Comparison of ENCODE assay signal across 24 cellular contexts in the genomic region with DNA sequence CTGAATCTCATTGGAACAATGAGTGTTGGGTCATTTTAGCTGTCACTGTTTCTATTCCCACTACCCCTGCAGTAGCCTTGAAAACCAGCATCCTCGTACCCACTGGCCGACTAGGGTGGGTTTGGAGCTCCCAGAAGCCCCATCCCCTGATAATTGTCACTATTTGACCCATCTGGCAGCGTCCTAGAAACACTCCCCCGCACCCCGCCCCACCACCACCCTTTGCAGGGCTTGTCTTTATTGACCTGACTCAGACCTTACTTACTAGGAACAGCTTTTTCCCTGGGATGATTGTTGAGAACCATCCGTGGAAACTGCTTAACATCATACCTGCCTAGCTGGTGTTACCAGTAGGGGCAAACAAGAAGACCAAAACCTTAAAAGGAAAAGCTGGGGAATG. TPM values are rescaled to one million over a fixed set of nuclear protein-coding genes. Genes with fewer than 3 reads are reported as not detected.
DNase-seq lines count a peak whose midpoint lies in the region; ATAC-seq, FAIRE-seq and TF ChIP-seq lines count a peak whose summit lies in the region.
"Had no signal": no experiment of that assay in that cellular context is flagged by ENCODE, and none has a peak within 500 bp of the region (broad histone marks: within the 10 kb centered on the region; RNA-seq: fewer than 3 reads in every experiment).

No MANE protein-coding gene starts in this region.

- H3K27ac Mint-ChIP-seq in T-helper 2 cell treated with Interferon-gamma antibody and Interleukin-4, amounts not matched to agents 5 μg/mL and 100 μg/mL, for 36 hours = no peak overlapping the region
- H3K27ac Mint-ChIP-seq: CD4-positive, alpha-beta memory T cell; H9 had no signal

- 96% methylated on average over 6 of the region's 6 CpGs; no CpG with 5 or more reads in 1 of the 2 experiments for WGBS in H1 (ENCODE audit: extremely low coverage in 1 of 2, insufficient coverage in 1 of 2, insufficient read length in 1 of 2, insufficient replicate concordance in 2 of 2, low coverage in 1 of 2, low lambda C conversion rate in 2 of 2, missing lambda C conversion rate in 1 of 2), 2 experiments

- H2BK120ac ChIP-seq in H1 (replicated peaks; ENCODE audit: low read depth, low read length) = no peak overlapping the region

- H4K5ac ChIP-seq in H1 (ENCODE audit: insufficient read length, low read depth, low read length) = no peak overlapping the region

- H2BK12ac ChIP-seq in H1 (ENCODE audit: low read depth, low read length) = no peak overlapping the region

- H2BK15ac ChIP-seq in H1 (ENCODE audit: low read length) = no peak overlapping the region

- H3K4me1 Mint-ChIP-seq in T-helper 2 cell treated with Interferon-gamma antibody and Interleukin-4, amounts not matched to agents 5 μg/mL and 100 μg/mL, for 36 hours (ENCODE audit: low read depth) = peaks cover 14% of the 10 kb centered on the region
- H3K4me1 Mint-ChIP-seq: CD4-positive, alpha-beta memory T cell had no signal

- H3K9me2 ChIP-seq in PC-3 (replicated peaks; ENCODE audit: low read length) = no peaks in the 10 kb centered on the region

- H3K27me3 ChIP-seq in BLaER1 treated with 17β-estradiol and CSF1 and Interleukin-3, amounts not matched to agents 10 nM and 100 nM = no peaks in the 10 kb centered on the region; a peak in 1 of 22 replicates
- H3K27me3 ChIP-seq in PC-3 (ENCODE audit: low read length) (no peaks in the 10 kb centered on the region), H1 (replicated peaks in 1 of 4; ENCODE audit: control insufficient read depth in 3 of 4, extremely low read depth in 1 of 4, insufficient read depth in 3 of 4, low read length in 3 of 4) (no peaks in the 10 kb centered on the region)

- H3K9ac ChIP-seq in BLaER1 treated with 17β-estradiol and CSF1 and Interleukin-3, amounts not matched to agents 10 nM and 100 nM = no peak overlapping the region
- H3K9ac ChIP-seq in PC-3 (ENCODE audit: low read length) (no peak overlapping the region), H1 (replicated peaks in 1 of 4; ENCODE audit: extremely low read depth in 1 of 4, low read depth in 3 of 4, low read length in 3 of 4) (no peak overlapping the region)

- no peak overlapping the region for H3K23ac ChIP-seq in H1 (ENCODE audit: insufficient read length)

- peaks cover 2 to 22% (median 14%) of the 10 kb centered on the region in 11 experiments; a peak in 19 of 22 replicates for H3K9me3 ChIP-seq in BLaER1 treated with 17β-estradiol and CSF1 and Interleukin-3, amounts not matched to agents 10 nM and 100 nM (replicated peaks in 1 of 11)
- H3K9me3 ChIP-seq in PC-3 (ENCODE audit: low read length) (no peaks in the 10 kb centered on the region), H1 (ENCODE audit: insufficient read depth in 2 of 2, low read depth in 1 of 2, low read length in 1 of 2) (no peaks in the 10 kb centered on the region)
- H3K9me3 ChIP-seq: A549, BE2C had no signal

- no peak overlapping the region for H3K14ac ChIP-seq in H1 (ENCODE audit: insufficient read length)

- H3K79me1 ChIP-seq in H1 (ENCODE audit: low read depth, low read length) = no peaks in the 10 kb centered on the region

- CTCF ChIA-PET in PC-3 (lab: Charles Lee) (interaction anchor here (0.7 kb wide), 1 partner anchor 106 kb away, joined by 3 read pairs; no protein-coding TSS in a partner anchor), H1 (lab: Charles Lee; ENCODE audit: partially characterized antibody) (interaction anchor here (1.0 to 1.5 kb wide), 6 partner anchors 9 to 199 kb away, joined by 3 to 5 read pairs (median 3); no protein-coding TSS in a partner anchor)

- no peaks in the 10 kb centered on the region for H3K9me3 Mint-ChIP-seq in T-helper 2 cell treated with Interferon-gamma antibody and Interleukin-4, amounts not matched to agents 5 μg/mL and 100 μg/mL, for 36 hours
- H3K9me3 Mint-ChIP-seq: CD4-positive, alpha-beta memory T cell had no signal

- TF ChIP-seq EP300 in H1 (IDR thresholded peaks at IDR 0.05; ENCODE audit: borderline replicate concordance in 1 of 2, low read depth in 2 of 2, low read length in 2 of 2) = no peak

- no peak overlapping the region for H3K4ac ChIP-seq in H1 (replicated peaks; ENCODE audit: insufficient read length, low read depth, low read length)

- H3K4me3 Mint-ChIP-seq in T-helper 2 cell treated with Interferon-gamma antibody and Interleukin-4, amounts not matched to agents 5 μg/mL and 100 μg/mL, for 36 hours = no peak overlapping the region
- H3K4me3 Mint-ChIP-seq: CD4-positive, alpha-beta memory T cell; H9 had no signal

- H2BK5ac ChIP-seq in H1 (ENCODE audit: low read depth, low read length) = no peak overlapping the region

- H2AK5ac ChIP-seq in H1 (ENCODE audit: low read depth, low read length) = no peak overlapping the region

- H3K36me3 Mint-ChIP-seq in T-helper 2 cell treated with Interferon-gamma antibody and Interleukin-4, amounts not matched to agents 5 μg/mL and 100 μg/mL, for 36 hours (ENCODE audit: low read depth) = no peaks in the 10 kb centered on the region
- H3K36me3 Mint-ChIP-seq: CD4-positive, alpha-beta memory T cell had no signal

- no peak overlapping the region for H3K18ac ChIP-seq in H1 (ENCODE audit: extremely low read depth, low read length)

- H3F3A ChIP-seq in PC-3 (ENCODE audit: low read length, unreplicated experiment) = no peaks in the 10 kb centered on the region

- no peak overlapping the region for H4K91ac ChIP-seq in H1 (replicated peaks; ENCODE audit: insufficient read length, low read length)

- no peak for TF ChIP-seq CTCF in PC-3 (conservative IDR thresholded peaks at IDR 0.05; ENCODE audit: low read depth, low read length)
- no peak for TF ChIP-seq CTCF in H1 (IDR thresholded peaks at IDR 0.05; ENCODE audit: control extremely low read depth in 1 of 3, insufficient read depth in 1 of 3, low read depth in 1 of 3, low read length in 3 of 3)

- no peak for FAIRE-seq in H1 (lab: Jason Lieb, UNC)
- FAIRE-seq: A549, GM12891, GM18507 had no signal

- no peak overlapping the region; the same call in 1 of the 2 replicates for H4K8ac ChIP-seq in H1 (ENCODE audit: extremely low read depth, insufficient read depth, low read length)

- intact Hi-C loops in PC-3 (cut with micrococcal nuclease) = no loop called here
- intact Hi-C loops in posterior vena cava (cut with DNase I) = no loop called here

- H3K4me3 ChIP-seq in BLaER1 treated with 17β-estradiol and CSF1 and Interleukin-3, amounts not matched to agents 10 nM and 100 nM = no peak overlapping the region
- no peak overlapping the region for H3K4me3 ChIP-seq in PC-3 (ENCODE audit: low read length)
- H3K4me3 ChIP-seq in H1 (ENCODE audit: extremely low read depth in 1 of 4, insufficient read depth in 2 of 4, low read depth in 3 of 4, low read length in 4 of 4) = no peak overlapping the region
- H3K4me3 ChIP-seq: A549 had no signal

- H2AFZ ChIP-seq in PC-3 (ENCODE audit: low read length) (no peak overlapping the region), H1 (ENCODE audit: low read length) (no peak overlapping the region)

- POLR2A ChIA-PET in PC-3 (lab: Charles Lee; ENCODE audit: unreplicated experiment) = no interaction called here
- POLR2A ChIA-PET in H1 (lab: Charles Lee; ENCODE audit: partially characterized antibody) = interaction anchor here (1.5 kb wide), 1 partner anchor 10 kb away, joined by 6 read pairs; no protein-coding TSS in a partner anchor

- H3K27me3 Mint-ChIP-seq in T-helper 2 cell treated with Interferon-gamma antibody and Interleukin-4, amounts not matched to agents 5 μg/mL and 100 μg/mL, for 36 hours (ENCODE audit: low read depth) = peaks cover 40% of the 10 kb centered on the region

- TF ChIP-seq POLR2A in H1 (IDR thresholded peaks at IDR 0.05; ENCODE audit: control extremely low read depth in 1 of 2, low read depth in 2 of 2, low read length in 2 of 2) = no peak

- peak overlapping the region in 8 of 11 experiments; percentile 88 to 98 (median 93); a peak in 11 of 22 replicates for H3K4me2 ChIP-seq in BLaER1 treated with 17β-estradiol and CSF1 and Interleukin-3, amounts not matched to agents 10 nM and 100 nM
- H3K4me2 ChIP-seq in PC-3 (ENCODE audit: low read length) = no peak overlapping the region
- no peak overlapping the region for H3K4me2 ChIP-seq in H1 (ENCODE audit: insufficient read depth in 1 of 2, low read depth in 2 of 2, low read length in 2 of 2)
- H3K4me2 ChIP-seq: A549 had no signal

- 0 out of 2 replicates have a peak, but pooled peaks have one; percentile 43 for ATAC-seq in PC-3
- ATAC-seq in HG03342 (IDR thresholded peaks at IDR 0.05; ENCODE audit: unreplicated experiment) = no peak
- ATAC-seq: A549, HCT116 had no signal

- no TSS peak for BruUV-seq in PC-3 (replicated peaks; lab: Mats Ljungman, UMichigan)

- H3K56ac ChIP-seq in H1 (replicated peaks; ENCODE audit: insufficient read length, low read depth, low read length) = no peak overlapping the region

- no peak overlapping the region for H3K27ac ChIP-seq in BLaER1 treated with 17β-estradiol and CSF1 and Interleukin-3, amounts not matched to agents 10 nM and 100 nM
- H3K27ac ChIP-seq in PC-3 (ENCODE audit: low read length) (no peak overlapping the region), H1 (ENCODE audit: low read depth, low read length) (no peak overlapping the region)
- H3K27ac ChIP-seq: A549 had no signal

- H3K36me3 ChIP-seq in BLaER1 treated with 17β-estradiol and CSF1 and Interleukin-3, amounts not matched to agents 10 nM and 100 nM = no peaks in the 10 kb centered on the region
- H3K36me3 ChIP-seq in PC-3 (ENCODE audit: low read depth, low read length) (no peaks in the 10 kb centered on the region), H1 (ENCODE audit: control insufficient read depth in 2 of 4, insufficient read depth in 4 of 4, low read length in 3 of 4) (no peaks in the 10 kb centered on the region)
- H3K36me3 ChIP-seq: BE2C had no signal

- TF ChIP-seq RAD21 in H1 (IDR thresholded peaks at IDR 0.05 in 1 of 2, conservative IDR thresholded peaks at IDR 0.05 in 1 of 2; ENCODE audit: low read depth in 2 of 2, low read length in 2 of 2) = no peak

- H3K23me2 ChIP-seq in H1 (ENCODE audit: low read depth, low read length) = no peaks in the 10 kb centered on the region

- H3K79me2 ChIP-seq in PC-3 (ENCODE audit: low read length) (no peaks in the 10 kb centered on the region), H1 (ENCODE audit: control insufficient read depth in 1 of 2, insufficient read depth in 2 of 2, low read length in 2 of 2) (no peaks in the 10 kb centered on the region)

- no peak for DNase-seq in PC-3
- DNase-seq in H1 (ENCODE audit: low read depth in 1 of 2, low spot score in 2 of 2) = no peak
- peak; percentile 48 for DNase-seq in posterior vena cava (ENCODE audit: low spot score)
- no peak for DNase-seq in NCI-H2029 (lab: John Stamatoyannopoulos, UW)
- no peak for DNase-seq in T-helper 2 cell treated with Interferon-gamma antibody and Interleukin-4, amounts not matched to agents 5 μg/mL and 100 μg/mL, for 36 hours (ENCODE audit: low spot score)
- DNase-seq: 8988T; ACHN; AML-193; BE2C; C1 segment of cervical spinal cord; Calu3; CD4-positive, alpha-beta memory T cell; COR-L47; DMS53; DMS79 treated with DMSO at 0.1 percent for 48 hours; GF-D8; GOT3; H9 had no signal

- no peak overlapping the region for H2BK20ac ChIP-seq in H1 (ENCODE audit: low read length)

- peaks cover 19 to 65% (median 36%) of the 10 kb centered on the region in 10 experiments for H3K4me1 ChIP-seq in BLaER1 treated with 17β-estradiol and CSF1 and Interleukin-3, amounts not matched to agents 10 nM and 100 nM
- H3K4me1 ChIP-seq in PC-3 (ENCODE audit: insufficient read depth, low read length) = no peaks in the 10 kb centered on the region
- H3K4me1 ChIP-seq in H1 (replicated peaks in 1 of 4; ENCODE audit: control insufficient read depth in 3 of 4, insufficient read depth in 4 of 4, low read length in 3 of 4) = no peaks in the 10 kb centered on the region
- H3K4me1 ChIP-seq: A549, BE2C had no signal

- H4K20me1 ChIP-seq in BLaER1 treated with 17β-estradiol and CSF1 and Interleukin-3, amounts not matched to agents 10 nM and 100 nM = no peaks in the 10 kb centered on the region; a peak in 2 of 22 replicates
- H4K20me1 ChIP-seq in PC-3 (ENCODE audit: low read length) = no peaks in the 10 kb centered on the region
- no peaks in the 10 kb centered on the region for H4K20me1 ChIP-seq in H1 (replicated peaks in 1 of 2; ENCODE audit: control insufficient read depth in 1 of 2, insufficient read depth in 2 of 2, low read length in 2 of 2)

RNA-seq across cellular contexts. Expression of a gene that starts 28.4 kb away (rescaled TPM):
- 76.1 and 91.9 TPM in 2 replicates for total RNA-seq in PC-3 (2014; rRNA removed)
- 5.8 and 5.9 TPM in 2 replicates for total RNA-seq in H1 (2021; fragmentation: NEBNext Ultra II Directional; extraction: Animal tissue kit (Norgen Biotek cat#: 25700))
- 6.7 and 7.3 TPM in 2 replicates for polyA plus RNA-seq in H1 (2011; rRNA removed)
- polyA plus RNA-seq in H1 (2011; cell fraction: cytosol; rRNA removed) = 5.3 TPM
- 8.9 TPM for polyA plus RNA-seq in H1 (2011; cell fraction: nucleus; rRNA removed)
- 5.0 to 8.9 TPM (median 7.8 TPM) in 4 replicates for polyA plus RNA-seq in H1 (2012, experiment 1 of 2)
- polyA plus RNA-seq in H1 (2012, experiment 2 of 2) = 4.7 TPM
- polyA plus RNA-seq in H1 (2013, experiment 1 of 2) = 7.3 TPM
- 8.3 TPM for polyA plus RNA-seq in H1 (2013, experiment 2 of 2)
- 8.1 and 15.0 TPM in 2 replicates for polyA minus RNA-seq in H1 (2011; rRNA and poly(A)+ RNA removed)
- polyA minus RNA-seq in H1 (2011; cell fraction: cytosol; rRNA and poly(A)+ RNA removed) = 8.5 TPM
- 10.8 TPM for polyA minus RNA-seq in H1 (2011; cell fraction: nucleus; rRNA and poly(A)+ RNA removed)
- 10 to 100 TPM; 35.3 to 43.2 TPM for total RNA-seq in posterior vena cava

RNA-seq across cellular contexts. Expression of a gene that starts 47.2 kb away (rescaled TPM):
- total RNA-seq in PC-3 (2014; rRNA removed) (76.4 and 96.6 TPM in 2 replicates), posterior vena cava (10 to 100 TPM; 10.7 to 14.3 TPM)
- 54.3 and 55.2 TPM in 2 replicates for total RNA-seq in H1 (2021; fragmentation: NEBNext Ultra II Directional; extraction: Animal tissue kit (Norgen Biotek cat#: 25700))
- polyA plus RNA-seq in H1 (2011; rRNA removed) = 11.6 and 22.8 TPM in 2 replicates
- 30.9 TPM for polyA plus RNA-seq in H1 (2011; cell fraction: cytosol; rRNA removed)
- polyA plus RNA-seq in H1 (2011; cell fraction: nucleus; rRNA removed) = 73.1 TPM
- polyA plus RNA-seq in H1 (2012, experiment 1 of 2) = 44.1 to 55.7 TPM (median 49.9 TPM) in 4 replicates
- polyA plus RNA-seq in H1 (2012, experiment 2 of 2) = 36.7 TPM
- 34.0 TPM for polyA plus RNA-seq in H1 (2013, experiment 1 of 2)
- polyA plus RNA-seq in H1 (2013, experiment 2 of 2) = 32.3 TPM
- 23.5 and 28.3 TPM in 2 replicates for polyA minus RNA-seq in H1 (2011; rRNA and poly(A)+ RNA removed)
- polyA minus RNA-seq in H1 (2011; cell fraction: cytosol; rRNA and poly(A)+ RNA removed) = 18.1 TPM
- polyA minus RNA-seq in H1 (2011; cell fraction: nucleus; rRNA and poly(A)+ RNA removed) = 53.8 TPM

Comparison
In these comparisons a context has a peak if more than half of its experiments do, and no peak if none do; other contexts are left out.
1. H3K4me2 ChIP-seq: peak in BLaER1 treated with 17β-estradiol and CSF1 and Interleukin-3, amounts not matched to agents 10 nM and 100 nM (8 of 11); none in PC-3 (single experiment) and H1 (0 of 2).